In genomic region chr22:46957521-46957920, GRCh38 we compare ENCODE assay signal across 23 cellular contexts.
DNase-seq lines count a peak whose midpoint lies in the region; ATAC-seq, FAIRE-seq and TF ChIP-seq lines count a peak whose summit lies in the region.
"Had no signal": no experiment of that assay in that cellular context is flagged by ENCODE, and none has a peak within 500 bp of the region (broad histone marks: within the 10 kb centered on the region; RNA-seq: fewer than 3 reads in every experiment).

No MANE protein-coding gene starts in this region.

- H3K27me3 ChIP-seq in IMR-90 (ENCODE audit: control insufficient read depth, insufficient read depth, low read length) (no peaks in the 10 kb centered on the region), trophoblast cell (ENCODE audit: insufficient read depth, low read length) (no peaks in the 10 kb centered on the region), PC-3 (ENCODE audit: low read length) (no peaks in the 10 kb centered on the region)
- H3K27me3 ChIP-seq: MG63 had no signal

- no peaks in the 10 kb centered on the region for H3K4me1 ChIP-seq in IMR-90 (ENCODE audit: control insufficient read depth, insufficient read depth, low read length)
- no peaks in the 10 kb centered on the region for H3K4me1 ChIP-seq in kidney (ENCODE audit: control insufficient read depth in 1 of 2, insufficient read depth in 1 of 2, low read depth in 1 of 2, low read length in 2 of 2)
- no peaks in the 10 kb centered on the region for H3K4me1 ChIP-seq in trophoblast cell (ENCODE audit: control insufficient read depth in 1 of 2, insufficient read depth in 2 of 2, low read length in 2 of 2)
- H3K4me1 ChIP-seq in PC-3 (ENCODE audit: insufficient read depth, low read length), result no peaks in the 10 kb centered on the region
- H3K4me1 ChIP-seq: A549 had no signal

- POLR2A ChIA-PET in IMR-90 (lab: Charles Lee; ENCODE audit: unreplicated experiment) (no interaction called here), WTC11 (lab: Charles Lee) (no interaction called here), PC-3 (lab: Charles Lee; ENCODE audit: unreplicated experiment) (no interaction called here)

- no peaks in the 10 kb centered on the region for H3K27me3 Mint-ChIP-seq in WTC11 (ENCODE audit: low read depth)
- H3K27me3 Mint-ChIP-seq: CD4-positive, alpha-beta memory T cell had no signal

- H3K27ac Mint-ChIP-seq in WTC11, result 0 out of 2 replicates have a peak overlapping the region, but pooled peaks have one; percentile 36

- H3K4me3 ChIP-seq in IMR-90 (ENCODE audit: insufficient read depth, low read depth, low read length) (no peak overlapping the region), kidney (ENCODE audit: low read length in 2 of 2) (no peak overlapping the region), trophoblast cell (ENCODE audit: low read depth, low read length) (peak overlapping the region; percentile 43), PC-3 (ENCODE audit: low read length) (no peak overlapping the region)
- H3K4me3 ChIP-seq: A549, GM23338, MG63 had no signal

- H3K9ac ChIP-seq in IMR-90 (ENCODE audit: low read depth, low read length) (no peak overlapping the region), kidney (ENCODE audit: low read length in 2 of 2) (no peak overlapping the region), trophoblast cell (ENCODE audit: low read length) (no peak overlapping the region), PC-3 (ENCODE audit: low read length) (no peak overlapping the region)

- no peak overlapping the region for H3K14ac ChIP-seq in IMR-90 (replicated peaks; ENCODE audit: low read depth, low read length)
- no peak overlapping the region for H3K14ac ChIP-seq in trophoblast cell (ENCODE audit: low read length)

- no peaks in the 10 kb centered on the region for H3F3A ChIP-seq in PC-3 (ENCODE audit: low read length, unreplicated experiment)

- H3K4ac ChIP-seq in IMR-90 (ENCODE audit: low read depth, low read length) (no peak overlapping the region), trophoblast cell (ENCODE audit: low read depth, low read length) (no peak overlapping the region)

- H3K27ac ChIP-seq in IMR-90 (ENCODE audit: insufficient read depth, low read length) (no peak overlapping the region), kidney (ENCODE audit: low read depth in 2 of 2, low read length in 2 of 2) (no peak overlapping the region), trophoblast cell (ENCODE audit: low read depth, low read length) (no peak overlapping the region), PC-3 (ENCODE audit: low read length) (no peak overlapping the region)
- H3K27ac ChIP-seq: A549, RWPE1 had no signal

- H2AK5ac ChIP-seq in IMR-90 (ENCODE audit: low read depth, low read length) (no peak overlapping the region), trophoblast cell (ENCODE audit: low read length) (no peak overlapping the region)

- H4K8ac ChIP-seq in IMR-90 (ENCODE audit: low read depth in 2 of 2, low read length in 2 of 2) (no peak overlapping the region), trophoblast cell (ENCODE audit: low read depth, low read length) (no peak overlapping the region)

- H4K12ac ChIP-seq in trophoblast cell (ENCODE audit: low read depth, low read length), result no peak overlapping the region

- dilution Hi-C loops in IMR-90 (cut with HindIII; ENCODE audit: low sequenced_read_pairs, unreplicated experiment), result no loop called here

- H2BK120ac ChIP-seq in IMR-90 (ENCODE audit: low read depth, low read length), result no peak overlapping the region
- H2BK120ac ChIP-seq in trophoblast cell (ENCODE audit: insufficient read depth, low read length, poor library complexity), result no peak overlapping the region

- CTCF ChIA-PET in IMR-90 (lab: Yijun Ruan, JAX) (no interaction called here), WTC11 (lab: Charles Lee) (no interaction called here), PC-3 (lab: Charles Lee) (no interaction called here)

- no peak overlapping the region for H3K56ac ChIP-seq in IMR-90 (ENCODE audit: extremely low read depth, insufficient read depth, low read length)

- H3K79me2 ChIP-seq in trophoblast cell (ENCODE audit: control insufficient read depth, insufficient read depth, low read length, poor library complexity) (no peaks in the 10 kb centered on the region), PC-3 (ENCODE audit: low read length) (no peaks in the 10 kb centered on the region)

- H3K36me3 ChIP-seq in IMR-90 (ENCODE audit: control insufficient read depth, insufficient read depth, low read length) (no peaks in the 10 kb centered on the region), kidney (ENCODE audit: control insufficient read depth in 1 of 2, insufficient read depth in 2 of 2, low read length in 2 of 2) (no peaks in the 10 kb centered on the region), trophoblast cell (ENCODE audit: control insufficient read depth in 1 of 2, insufficient read depth in 2 of 2, low read length in 2 of 2) (no peaks in the 10 kb centered on the region), PC-3 (ENCODE audit: low read depth, low read length) (no peaks in the 10 kb centered on the region)
- H3K36me3 ChIP-seq: MG63 had no signal

- H2AK9ac ChIP-seq in IMR-90 (replicated peaks; ENCODE audit: low read depth, low read length, poor library complexity), result no peak overlapping the region

- TF ChIP-seq POLR2A in IMR-90 (IDR thresholded peaks at IDR 0.05; ENCODE audit: low read depth, low read length), result no peak
- no peak for TF ChIP-seq POLR2A in H54 (IDR thresholded peaks at IDR 0.05; ENCODE audit: low read depth, low read length)

- in situ Hi-C loops in IMR-90 (cut with MboI; ENCODE audit: low sequenced_read_pairs), result no loop called here

- H3K23ac ChIP-seq in IMR-90 (ENCODE audit: low read depth, low read length) (no peak overlapping the region), trophoblast cell (ENCODE audit: low read length) (no peak overlapping the region)

- H4K5ac ChIP-seq in IMR-90 (ENCODE audit: low read depth, low read length), result no peak overlapping the region

- H3K79me1 ChIP-seq in IMR-90 (ENCODE audit: low read depth in 1 of 2, low read length in 2 of 2) (peaks cover 19 to 20% of the 10 kb centered on the region in 2 experiments; a peak in 3 of 4 replicates), trophoblast cell (ENCODE audit: low read length) (no peaks in the 10 kb centered on the region)

- peaks cover 3% of the 10 kb centered on the region; the same call in 1 of the 2 replicates for H3K9me1 ChIP-seq in IMR-90 (ENCODE audit: insufficient read depth, low read length)

- H4K20me1 ChIP-seq in IMR-90 (ENCODE audit: insufficient read depth, low read length), result peaks cover 7% of the 10 kb centered on the region; the same call in 1 of the 2 replicates
- no peaks in the 10 kb centered on the region for H4K20me1 ChIP-seq in PC-3 (ENCODE audit: low read length)

- H3K9me3 ChIP-seq in IMR-90 (ENCODE audit: control insufficient read depth, insufficient read depth, low read length) (no peaks in the 10 kb centered on the region), kidney (ENCODE audit: control insufficient read depth in 1 of 2, low read length in 2 of 2) (no peaks in the 10 kb centered on the region), trophoblast cell (ENCODE audit: insufficient read depth, low read depth, low read length) (no peaks in the 10 kb centered on the region), PC-3 (ENCODE audit: low read length) (no peaks in the 10 kb centered on the region)
- H3K9me3 ChIP-seq: A549 had no signal

- peaks cover 31% of the 10 kb centered on the region for H3K4me1 Mint-ChIP-seq in WTC11

- no peak for TF ChIP-seq RAD21 in IMR-90 (IDR thresholded peaks at IDR 0.05; ENCODE audit: low read length)

- FAIRE-seq in kidney (lab: Jason Lieb, UNC) (no peak), H54 (lab: Jason Lieb, UNC) (no peak)
- FAIRE-seq: A549, G401.6 had no signal

- no peak overlapping the region for H3K4me3 Mint-ChIP-seq in WTC11
- H3K4me3 Mint-ChIP-seq: GM23338 had no signal

- H3K9me3 Mint-ChIP-seq in WTC11, result no peaks in the 10 kb centered on the region
- H3K9me3 Mint-ChIP-seq: CD4-positive, alpha-beta memory T cell; GM23338 had no signal

- H3K18ac ChIP-seq in IMR-90 (ENCODE audit: low read depth, low read length) (no peak overlapping the region), trophoblast cell (ENCODE audit: low read length) (no peak overlapping the region)

- H3K4me2 ChIP-seq in IMR-90 (ENCODE audit: low read depth, low read length) (no peak overlapping the region), trophoblast cell (ENCODE audit: low read length) (no peak overlapping the region), PC-3 (ENCODE audit: low read length) (no peak overlapping the region)
- H3K4me2 ChIP-seq: A549, GM23338 had no signal

- BruUV-seq in IMR-90 (replicated peaks; lab: Mats Ljungman, UMichigan) (no TSS peak), PC-3 (replicated peaks; lab: Mats Ljungman, UMichigan) (no TSS peak)

- H2BK5ac ChIP-seq in IMR-90 (ENCODE audit: low read depth, low read length, poor library complexity, severe bottlenecking) (no peak overlapping the region), trophoblast cell (ENCODE audit: low read depth, low read length, poor library complexity) (no peak overlapping the region)

- H4K91ac ChIP-seq in IMR-90 (ENCODE audit: insufficient read depth, low read depth, low read length) (no peak overlapping the region), trophoblast cell (ENCODE audit: low read depth, low read length) (no peak overlapping the region)

- ATAC-seq in IMR-90 (ENCODE audit: low read depth) (no peak), WTC11 (no peak), PC-3 (no peak)
- ATAC-seq: A549, Panc1 had no signal

- H2BK15ac ChIP-seq in IMR-90 (ENCODE audit: low read depth, low read length), result no peak overlapping the region

- H3K9me2 ChIP-seq in PC-3 (replicated peaks; ENCODE audit: low read length), result no peaks in the 10 kb centered on the region

- H2AFZ ChIP-seq in IMR-90 (replicated peaks; ENCODE audit: low read length, poor library complexity) (peak overlapping the region; percentile 12), trophoblast cell (ENCODE audit: insufficient read depth, low read length, poor library complexity) (no peak overlapping the region), PC-3 (ENCODE audit: low read length) (no peak overlapping the region)
- H2AFZ ChIP-seq: GM23338 had no signal

- intact Hi-C loops in IMR-90 (cut with micrococcal nuclease), result no loop called here
- intact Hi-C loops in kidney (cut with DNase I), result no loop called here
- intact Hi-C loops in PC-3 (cut with micrococcal nuclease), result no loop called here

- DNase-seq in IMR-90 (no peak), WTC11 (ENCODE audit: low spot score) (no peak), kidney (peak; percentile 52), trophoblast cell (no peak), H54 (ENCODE audit: insufficient read length, low spot score) (no peak), PC-3 (no peak)
- DNase-seq in activated naive CD4-positive, alpha-beta T cell (lab: John Stamatoyannopoulos, UW), result no peak
- DNase-seq: AML-193; C1 segment of cervical spinal cord; CD4-positive, alpha-beta memory T cell; COR-L47; HCEC 1CT; KG1; MG63; NCI-H2029; NCI-H2227 treated with DMSO at 0.1 percent for 48 hours; NCI-H526 treated with DMSO at 0.1 percent for 48 hours; SHP77 treated with DMSO at 0.1 percent for 48 hours had no signal

- H3K36me3 Mint-ChIP-seq in WTC11, result no peaks in the 10 kb centered on the region

- WGBS in IMR-90 (ENCODE audit: extremely low coverage in 2 of 2, insufficient read length in 1 of 2), 2 experiments, result 100% methylated on average over 4 of the region's 12 CpGs; no CpG with 5 or more reads in 1 of the 2 experiments
- WGBS in trophoblast cell (ENCODE audit: extremely low coverage, insufficient coverage, insufficient read length), result no CpG with 5 or more reads among the region's 12 CpGs

- no peak for TF ChIP-seq CTCF in IMR-90 (conservative IDR thresholded peaks at IDR 0.05; ENCODE audit: low read depth, low read length)
- no peak for TF ChIP-seq CTCF in WTC11 (IDR thresholded peaks at IDR 0.05)
- no peak for TF ChIP-seq CTCF in kidney (IDR thresholded peaks at IDR 0.05; ENCODE audit: borderline replicate concordance, extremely low read depth, insufficient read depth)
- TF ChIP-seq CTCF in PC-3 (conservative IDR thresholded peaks at IDR 0.05; ENCODE audit: low read depth, low read length), result no peak

- no peak overlapping the region for H2BK20ac ChIP-seq in IMR-90 (ENCODE audit: low read depth, low read length)

- H2BK12ac ChIP-seq in trophoblast cell (ENCODE audit: low read length), result no peak overlapping the region
